In genomic region chr19:50476943-50477264, GRCh38 we compare ENCODE assay signal across 8 cellular contexts. TPM values are rescaled to one million over a fixed set of nuclear protein-coding genes. Genes with fewer than 3 reads are reported as not detected.
A peak's percentile ranks its signal among the peaks of the same experiment; 100 is the strongest.
DNase-seq lines count a peak whose midpoint lies in the region; ATAC-seq, FAIRE-seq and TF ChIP-seq lines count a peak whose summit lies in the region.

No MANE protein-coding gene starts in this region.

- in situ Hi-C loops in HepG2 (cut with HindIII; ENCODE audit: extremely low pct_ligation_motif_present, low pct_unique_long_range_greater_than_20kb) = no loop called here
- in situ Hi-C loops in mammary epithelial cell (cut with MboI; ENCODE audit: low sequenced_read_pairs in 2 of 2) = loop anchor here in 1 of 2 donors (5.0 kb wide), 1 partner anchor 100 kb away; the partner anchor contains the start of gene NR1H2

- H3K4me3 ChIP-seq in liver (ENCODE audit: low read depth in 1 of 3, low read length in 3 of 3) = peak overlapping the region; percentile 89 to 99 (median 94)
- no peak overlapping the region for H3K4me3 ChIP-seq in HepG2 (replicated peaks in 1 of 3; ENCODE audit: insufficient read depth in 1 of 3, low read depth in 2 of 3, low read length in 3 of 3)
- H3K4me3 ChIP-seq in mammary epithelial cell (replicated peaks in 1 of 3; ENCODE audit: insufficient read depth in 1 of 3, low read depth in 2 of 3, low read length in 3 of 3) = peak overlapping the region; percentile 80 to 96 (median 85)
- peak overlapping the region; percentile 92 to 95 for H3K4me3 ChIP-seq in mucosa of rectum (ENCODE audit: low read length in 2 of 2)
- peak overlapping the region; percentile 77 to 86 for H3K4me3 ChIP-seq in vagina

- H3K27ac ChIP-seq in liver (ENCODE audit: low read depth in 1 of 2, low read length in 2 of 2) = no peak overlapping the region
- no peak overlapping the region for H3K27ac ChIP-seq in HepG2 (ENCODE audit: extremely low read length, insufficient read depth, low read length)
- no peak overlapping the region for H3K27ac ChIP-seq in mammary epithelial cell (ENCODE audit: insufficient read depth, low read depth, low read length)
- peak overlapping the region; percentile 85 to 92 for H3K27ac ChIP-seq in mucosa of rectum (ENCODE audit: low read depth in 2 of 2, low read length in 2 of 2)
- no peak overlapping the region for H3K27ac ChIP-seq in vagina

- intact Hi-C loops in HepG2 (cut with micrococcal nuclease; ENCODE audit: unreplicated experiment) = no loop called here
- intact Hi-C loops in mammary epithelial cell (cut with micrococcal nuclease) = loop anchor here (1.0 kb wide), 3 partner anchors 34 to 120 kb away; partner anchors contain the start of genes JOSD2 and NR1H2
- intact Hi-C loops in vagina (cut with DNase I) = no loop called here

- H4K20me1 ChIP-seq in HepG2 (ENCODE audit: insufficient read depth, low read length) (no peaks in the 10 kb centered on the region), mammary epithelial cell (ENCODE audit: insufficient read depth, low read length) (no peaks in the 10 kb centered on the region)

- BruUV-seq in HepG2 (replicated peaks; lab: Mats Ljungman, UMichigan) (no TSS peak), mammary epithelial cell (replicated peaks; lab: Mats Ljungman, UMichigan) (TSS peak; percentile 78)

- ATAC-seq in HepG2 (no peak), GM21515 (IDR thresholded peaks at IDR 0.05; ENCODE audit: unreplicated experiment) (no peak), GM21619 (IDR thresholded peaks at IDR 0.05; ENCODE audit: unreplicated experiment) (no peak)

- CTCF ChIA-PET in HepG2 (lab: Yijun Ruan, JAX; ENCODE audit: low intra/inter-chr PET ratio, low total read pairs) (interaction anchor here (1.4 kb wide), 1 partner anchor 108 kb away, joined by 4 read pairs; no protein-coding TSS in a partner anchor), mammary epithelial cell (lab: Charles Lee; ENCODE audit: low non-redundant PET) (no interaction called here)

- H3K4me2 ChIP-seq in HepG2 (ENCODE audit: low read depth, low read length) (no peak overlapping the region), mammary epithelial cell (ENCODE audit: insufficient read depth, low read depth, low read length) (peak overlapping the region; percentile 76)

- TF ChIP-seq EP300 in HepG2 (IDR thresholded peaks at IDR 0.05; ENCODE audit: low read depth in 2 of 2, low read length in 2 of 2) (no peak), HepG2 (CRISPR knock-in tag; IDR thresholded peaks at IDR 0.05; ENCODE audit: borderline replicate concordance) (no peak)

- 23% methylated on average over 17 of the region's 17 CpGs for WGBS in liver
- 66% methylated on average over 17 of the region's 17 CpGs for WGBS in HepG2 (ENCODE audit: low lambda C conversion rate)
- 10% methylated on average over 15 of the region's 17 CpGs for whole genome bisulfite sequencing in mammary epithelial cell (ENCODE audit: low coverage, missing lambda C conversion rate)

- H3K27me3 ChIP-seq in liver (ENCODE audit: control insufficient read depth in 4 of 4, insufficient read depth in 4 of 4, low read length in 3 of 4) = no peaks in the 10 kb centered on the region
- H3K27me3 ChIP-seq in HepG2 (ENCODE audit: control insufficient read depth in 1 of 2, insufficient read depth in 2 of 2, low read length in 2 of 2) = peaks cover 3 to 4% of the 10 kb centered on the region in 2 experiments; a peak in 3 of 5 replicates
- H3K27me3 ChIP-seq in mammary epithelial cell (ENCODE audit: insufficient read depth, low read length) = no peaks in the 10 kb centered on the region
- no peaks in the 10 kb centered on the region for H3K27me3 ChIP-seq in mucosa of rectum (ENCODE audit: control insufficient read depth in 2 of 2, insufficient read depth in 2 of 2, low read length in 2 of 2)
- no peaks in the 10 kb centered on the region for H3K27me3 ChIP-seq in vagina

- TF ChIP-seq POLR2A in HepG2 (IDR thresholded peaks at IDR 0.05; ENCODE audit: insufficient read depth in 1 of 2, low read depth in 2 of 2, low read length in 2 of 2) = no peak
- TF ChIP-seq POLR2A in vagina (IDR thresholded peaks at IDR 0.05) = no peak

- TF ChIP-seq RAD21 in liver (IDR thresholded peaks at IDR 0.05) (no peak), HepG2 (CRISPR knock-in tag; IDR thresholded peaks at IDR 0.05) (no peak)

- no peak overlapping the region for H2AFZ ChIP-seq in HepG2 (ENCODE audit: low read length)
- peak overlapping the region; percentile 98 for H2AFZ ChIP-seq in mammary epithelial cell (ENCODE audit: low read depth, low read length)

- H3K9ac ChIP-seq in liver (ENCODE audit: low read depth in 1 of 2, low read length in 2 of 2) (peak overlapping the region in 1 of 2 donors; percentile 58), HepG2 (ENCODE audit: insufficient read depth, low read depth, low read length) (no peak overlapping the region), mammary epithelial cell (ENCODE audit: insufficient read depth, low read length) (no peak overlapping the region), mucosa of rectum (ENCODE audit: low read depth in 1 of 2, low read length in 2 of 2) (peak overlapping the region; percentile 92 to 94)

- no peak for FAIRE-seq in HepG2 (lab: Jason Lieb, UNC)

- dilution Hi-C loops in mammary epithelial cell (cut with HindIII; ENCODE audit: low sequenced_read_pairs) = loop anchor here (5.0 to 10.0 kb wide), 3 partner anchors 45 to 95 kb away; no protein-coding TSS in a partner anchor

- no peaks in the 10 kb centered on the region for H3K79me2 ChIP-seq in HepG2 (ENCODE audit: insufficient read depth, low read length)
- H3K79me2 ChIP-seq in mammary epithelial cell (ENCODE audit: insufficient read depth, low read length) = peaks cover 28% of the 10 kb centered on the region

- no peaks in the 10 kb centered on the region for H3K9me3 ChIP-seq in liver (ENCODE audit: control insufficient read depth in 4 of 4, low read length in 3 of 4)
- H3K9me3 ChIP-seq in HepG2 (ENCODE audit: low read length) = no peaks in the 10 kb centered on the region
- H3K9me3 ChIP-seq in mammary epithelial cell (replicated peaks; ENCODE audit: insufficient read depth, low read length) = no peaks in the 10 kb centered on the region
- H3K9me3 ChIP-seq in mucosa of rectum (ENCODE audit: control insufficient read depth in 2 of 2, low read length in 2 of 2) = no peaks in the 10 kb centered on the region
- H3K9me3 ChIP-seq in vagina = no peaks in the 10 kb centered on the region

- POLR2A ChIA-PET in HepG2 (lab: Yijun Ruan, JAX) = no interaction called here

- DNase-seq in HepG2 (ENCODE audit: low spot score) = no peak
- DNase-seq in mammary epithelial cell = no peak
- no peak for DNase-seq in vagina (ENCODE audit: extremely low spot score in 2 of 2)
- no peak for DNase-seq in OCI-M2 (lab: John Stamatoyannopoulos, UW; ENCODE audit: unreplicated experiment)

- peaks cover 7 to 27% (median 11%) of the 10 kb centered on the region in 4 donors for H3K36me3 ChIP-seq in liver (ENCODE audit: control insufficient read depth in 4 of 4, insufficient read depth in 3 of 4, low read depth in 1 of 4, low read length in 3 of 4)
- H3K36me3 ChIP-seq in HepG2 (replicated peaks in 1 of 2; ENCODE audit: control insufficient read depth in 1 of 2, insufficient read depth in 2 of 2, low read length in 2 of 2) = no peaks in the 10 kb centered on the region
- no peaks in the 10 kb centered on the region for H3K36me3 ChIP-seq in mammary epithelial cell (ENCODE audit: insufficient read depth, low read length)
- peaks cover 30% of the 10 kb centered on the region in 2 donors for H3K36me3 ChIP-seq in mucosa of rectum (ENCODE audit: control insufficient read depth in 2 of 2, insufficient read depth in 2 of 2, low read length in 2 of 2)
- peaks cover 0 to 28% of the 10 kb centered on the region in 2 donors for H3K36me3 ChIP-seq in vagina

- H3K4me1 ChIP-seq in liver (ENCODE audit: control insufficient read depth in 4 of 4, insufficient read depth in 4 of 4, low read length in 3 of 4) (peaks cover 4 to 19% (median 15%) of the 10 kb centered on the region in 4 donors), HepG2 (ENCODE audit: insufficient read depth, low read length) (no peaks in the 10 kb centered on the region), mammary epithelial cell (ENCODE audit: insufficient read depth, low read length) (peaks cover 7% of the 10 kb centered on the region), mucosa of rectum (ENCODE audit: control insufficient read depth in 2 of 2, insufficient read depth in 2 of 2, low read length in 2 of 2) (peaks cover 10 to 14% of the 10 kb centered on the region in 2 donors), vagina (peaks cover 22% of the 10 kb centered on the region)

- TF ChIP-seq CTCF in liver (IDR thresholded peaks at IDR 0.05; ENCODE audit: low read depth, low read length, missing input control) (no peak), HepG2 (CRISPR knock-in tag; IDR thresholded peaks at IDR 0.05) (no peak), mammary epithelial cell (conservative IDR thresholded peaks at IDR 0.05 in 1 of 2, IDR thresholded peaks at IDR 0.05 in 1 of 2; ENCODE audit: extremely low read depth in 1 of 2, insufficient read depth in 1 of 2, low read depth in 1 of 2, low read length in 2 of 2) (no peak), vagina (IDR thresholded peaks at IDR 0.05) (no peak)

RNA-seq across cellular contexts. Expression of gene GARIN5A, which starts 0.3 kb away (rescaled TPM):
- total RNA-seq in liver (under 1 TPM; 0.42 to 0.70 TPM), HepG2 (2016; rRNA removed; fragmentation: Illumina TruSeq; extraction: Trizol) (not detected in 2 replicates), mammary epithelial cell (1 to 10 TPM; 1.0 to 2.1 TPM), vagina (not detected)
- polyA plus RNA-seq in liver (1 to 10 TPM; 1.5 to 1.7 TPM), HepG2 (2011; rRNA removed) (not detected in 2 replicates), mammary epithelial cell (1.4 TPM)
- total RNA-seq in HepG2 (2016; cell fraction: cytosol; rRNA removed; fragmentation: Illumina TruSeq; extraction: Trizol; ENCODE audit: low read depth) = not detected in 2 replicates
- total RNA-seq in HepG2 (2016; cell fraction: insoluble cytoplasmic fraction; rRNA removed; fragmentation: Illumina TruSeq; extraction: Trizol) = not detected in 2 replicates
- not detected in 2 replicates for total RNA-seq in HepG2 (2016; cell fraction: membrane; rRNA removed; fragmentation: Illumina TruSeq; extraction: Trizol)
- not detected in 2 replicates for total RNA-seq in HepG2 (2016; cell fraction: nucleus; rRNA removed; fragmentation: Illumina TruSeq; extraction: Trizol)
- polyA plus RNA-seq in HepG2 (2011; cell fraction: cytosol; rRNA removed) = not detected in 2 replicates
- not detected in 2 replicates for polyA plus RNA-seq in HepG2 (2011; cell fraction: nucleus; rRNA removed)
- not detected in 2 replicates for polyA plus RNA-seq in HepG2 (2012)
- polyA plus RNA-seq in HepG2 (2016; cell fraction: cytosol; fragmentation: Illumina TruSeq; extraction: Trizol; ENCODE audit: low read depth) = not detected in 2 replicates
- not detected in 2 replicates for polyA plus RNA-seq in HepG2 (2016; cell fraction: insoluble cytoplasmic fraction; fragmentation: Illumina TruSeq; extraction: Trizol; ENCODE audit: low read depth)
- not detected in 2 replicates for polyA plus RNA-seq in HepG2 (2016; cell fraction: membrane; fragmentation: Illumina TruSeq; extraction: Trizol; ENCODE audit: low read depth)
- not detected in 2 replicates for polyA plus RNA-seq in HepG2 (2016; cell fraction: nucleus; fragmentation: Illumina TruSeq; extraction: Trizol; ENCODE audit: insufficient read depth, low read depth)
- 5.1 TPM in 1 of 2 replicates, not detected in the other for polyA minus RNA-seq in HepG2 (2011; rRNA and poly(A)+ RNA removed; ENCODE audit: low replicate concordance)
- polyA minus RNA-seq in HepG2 (2011; cell fraction: cytosol; rRNA and poly(A)+ RNA removed) = not detected in 2 replicates
- polyA minus RNA-seq in HepG2 (2011; cell fraction: nucleus; rRNA and poly(A)+ RNA removed) = not detected in 2 replicates
- 5.2 TPM for polyA minus RNA-seq in mammary epithelial cell

RNA-seq across cellular contexts. Expression of gene EMC10, which starts 0.6 kb away (rescaled TPM):
- 10 to 100 TPM; 33.5 to 47.5 TPM for total RNA-seq in liver
- polyA plus RNA-seq in liver = 100 to 1,000 TPM in 1 of 2 donors, 10 to 100 TPM in 1; 17.1 to 132 TPM
- total RNA-seq in HepG2 (2016; rRNA removed; fragmentation: Illumina TruSeq; extraction: Trizol) = not detected in 2 replicates
- total RNA-seq in HepG2 (2016; cell fraction: cytosol; rRNA removed; fragmentation: Illumina TruSeq; extraction: Trizol; ENCODE audit: low read depth) = not detected in 2 replicates
- total RNA-seq in HepG2 (2016; cell fraction: insoluble cytoplasmic fraction; rRNA removed; fragmentation: Illumina TruSeq; extraction: Trizol) = not detected in 2 replicates
- not detected in 2 replicates for total RNA-seq in HepG2 (2016; cell fraction: membrane; rRNA removed; fragmentation: Illumina TruSeq; extraction: Trizol)
- total RNA-seq in HepG2 (2016; cell fraction: nucleus; rRNA removed; fragmentation: Illumina TruSeq; extraction: Trizol) = not detected in 2 replicates
- not detected in 2 replicates for polyA plus RNA-seq in HepG2 (2011; rRNA removed)
- 0.04 TPM in 1 of 2 replicates, not detected in the other for polyA plus RNA-seq in HepG2 (2011; cell fraction: cytosol; rRNA removed)
- polyA plus RNA-seq in HepG2 (2011; cell fraction: nucleus; rRNA removed) = 0.19 TPM in 1 of 2 replicates, not detected in the other
- not detected in 2 replicates for polyA plus RNA-seq in HepG2 (2012)
- not detected in 2 replicates for polyA plus RNA-seq in HepG2 (2016; cell fraction: cytosol; fragmentation: Illumina TruSeq; extraction: Trizol; ENCODE audit: low read depth)
- polyA plus RNA-seq in HepG2 (2016; cell fraction: insoluble cytoplasmic fraction; fragmentation: Illumina TruSeq; extraction: Trizol; ENCODE audit: low read depth) = not detected in 2 replicates
- not detected in 2 replicates for polyA plus RNA-seq in HepG2 (2016; cell fraction: membrane; fragmentation: Illumina TruSeq; extraction: Trizol; ENCODE audit: low read depth)
- polyA plus RNA-seq in HepG2 (2016; cell fraction: nucleus; fragmentation: Illumina TruSeq; extraction: Trizol; ENCODE audit: insufficient read depth, low read depth) = not detected in 2 replicates
- 0.06 and 36.3 TPM in 2 replicates for polyA minus RNA-seq in HepG2 (2011; rRNA and poly(A)+ RNA removed; ENCODE audit: low replicate concordance)
- 0.69 and 2.2 TPM in 2 replicates for polyA minus RNA-seq in HepG2 (2011; cell fraction: cytosol; rRNA and poly(A)+ RNA removed)
- 0.25 and 1.0 TPM in 2 replicates for polyA minus RNA-seq in HepG2 (2011; cell fraction: nucleus; rRNA and poly(A)+ RNA removed)
- total RNA-seq in mammary epithelial cell = 10 to 100 TPM; 53.8 to 77.1 TPM
- polyA plus RNA-seq in mammary epithelial cell = 41.8 TPM
- 7.1 TPM for polyA minus RNA-seq in mammary epithelial cell
- total RNA-seq in vagina = 33.1 TPM

RNA-seq across cellular contexts. Expression of gene JOSD2, which starts 34.1 kb away (rescaled TPM):
- 1 to 10 TPM; 6.6 to 9.8 TPM for total RNA-seq in liver
- 10 to 100 TPM; 30.2 to 32.9 TPM for polyA plus RNA-seq in liver
- 2.0 and 2.3 TPM in 2 replicates for total RNA-seq in HepG2 (2016; rRNA removed; fragmentation: Illumina TruSeq; extraction: Trizol)
- total RNA-seq in HepG2 (2016; cell fraction: cytosol; rRNA removed; fragmentation: Illumina TruSeq; extraction: Trizol; ENCODE audit: low read depth) = 2.6 and 3.1 TPM in 2 replicates
- 3.2 and 3.4 TPM in 2 replicates for total RNA-seq in HepG2 (2016; cell fraction: insoluble cytoplasmic fraction; rRNA removed; fragmentation: Illumina TruSeq; extraction: Trizol)
- total RNA-seq in HepG2 (2016; cell fraction: membrane; rRNA removed; fragmentation: Illumina TruSeq; extraction: Trizol) = 3.4 and 3.5 TPM in 2 replicates
- total RNA-seq in HepG2 (2016; cell fraction: nucleus; rRNA removed; fragmentation: Illumina TruSeq; extraction: Trizol) = 0.56 and 1.7 TPM in 2 replicates
- polyA plus RNA-seq in HepG2 (2011; rRNA removed) = 4.1 and 5.2 TPM in 2 replicates
- polyA plus RNA-seq in HepG2 (2011; cell fraction: cytosol; rRNA removed) = 4.6 and 10.0 TPM in 2 replicates
- 6.9 and 8.9 TPM in 2 replicates for polyA plus RNA-seq in HepG2 (2011; cell fraction: nucleus; rRNA removed)
- 1.6 and 3.0 TPM in 2 replicates for polyA plus RNA-seq in HepG2 (2012)
- polyA plus RNA-seq in HepG2 (2016; cell fraction: cytosol; fragmentation: Illumina TruSeq; extraction: Trizol; ENCODE audit: low read depth) = 3.7 and 4.0 TPM in 2 replicates
- 2.9 and 3.0 TPM in 2 replicates for polyA plus RNA-seq in HepG2 (2016; cell fraction: insoluble cytoplasmic fraction; fragmentation: Illumina TruSeq; extraction: Trizol; ENCODE audit: low read depth)
- 4.1 and 4.4 TPM in 2 replicates for polyA plus RNA-seq in HepG2 (2016; cell fraction: membrane; fragmentation: Illumina TruSeq; extraction: Trizol; ENCODE audit: low read depth)
- 2.7 and 4.3 TPM in 2 replicates for polyA plus RNA-seq in HepG2 (2016; cell fraction: nucleus; fragmentation: Illumina TruSeq; extraction: Trizol; ENCODE audit: insufficient read depth, low read depth)
- 2.9 and 4.4 TPM in 2 replicates for polyA minus RNA-seq in HepG2 (2011; rRNA and poly(A)+ RNA removed; ENCODE audit: low replicate concordance)
- polyA minus RNA-seq in HepG2 (2011; cell fraction: cytosol; rRNA and poly(A)+ RNA removed) = 2.6 TPM in 1 of 2 replicates, not detected in the other
- 1.9 and 2.2 TPM in 2 replicates for polyA minus RNA-seq in HepG2 (2011; cell fraction: nucleus; rRNA and poly(A)+ RNA removed)
- 10 to 100 TPM; 17.3 to 71.1 TPM for total RNA-seq in mammary epithelial cell
- polyA plus RNA-seq in mammary epithelial cell = 41.6 TPM
- 1.4 TPM for polyA minus RNA-seq in mammary epithelial cell
- total RNA-seq in vagina = 60.9 TPM

RNA-seq across cellular contexts. Expression of gene ASPDH, which starts 36.8 kb away (rescaled TPM):
- total RNA-seq in liver (10 to 100 TPM in 1 of 2 donors, 1 to 10 TPM in 1; 7.3 to 11.6 TPM), HepG2 (2016; rRNA removed; fragmentation: Illumina TruSeq; extraction: Trizol) (1.1 and 2.2 TPM in 2 replicates), mammary epithelial cell (not detected), vagina (not detected)
- polyA plus RNA-seq in liver (10 to 100 TPM; 62.6 to 82.0 TPM), HepG2 (2011; rRNA removed) (3.3 and 4.0 TPM in 2 replicates), mammary epithelial cell (not detected)
- 1.4 and 2.5 TPM in 2 replicates for total RNA-seq in HepG2 (2016; cell fraction: cytosol; rRNA removed; fragmentation: Illumina TruSeq; extraction: Trizol; ENCODE audit: low read depth)
- 1.4 and 2.5 TPM in 2 replicates for total RNA-seq in HepG2 (2016; cell fraction: insoluble cytoplasmic fraction; rRNA removed; fragmentation: Illumina TruSeq; extraction: Trizol)
- 1.4 and 1.7 TPM in 2 replicates for total RNA-seq in HepG2 (2016; cell fraction: membrane; rRNA removed; fragmentation: Illumina TruSeq; extraction: Trizol)
- 1.7 and 2.8 TPM in 2 replicates for total RNA-seq in HepG2 (2016; cell fraction: nucleus; rRNA removed; fragmentation: Illumina TruSeq; extraction: Trizol)
- 2.0 and 2.9 TPM in 2 replicates for polyA plus RNA-seq in HepG2 (2011; cell fraction: cytosol; rRNA removed)
- polyA plus RNA-seq in HepG2 (2011; cell fraction: nucleus; rRNA removed) = 18.4 and 19.8 TPM in 2 replicates
- polyA plus RNA-seq in HepG2 (2012) = 4.3 and 4.8 TPM in 2 replicates
- 2.7 and 3.3 TPM in 2 replicates for polyA plus RNA-seq in HepG2 (2016; cell fraction: cytosol; fragmentation: Illumina TruSeq; extraction: Trizol; ENCODE audit: low read depth)
- 1.4 and 1.8 TPM in 2 replicates for polyA plus RNA-seq in HepG2 (2016; cell fraction: insoluble cytoplasmic fraction; fragmentation: Illumina TruSeq; extraction: Trizol; ENCODE audit: low read depth)
- polyA plus RNA-seq in HepG2 (2016; cell fraction: membrane; fragmentation: Illumina TruSeq; extraction: Trizol; ENCODE audit: low read depth) = 2.6 and 2.7 TPM in 2 replicates
- polyA plus RNA-seq in HepG2 (2016; cell fraction: nucleus; fragmentation: Illumina TruSeq; extraction: Trizol; ENCODE audit: insufficient read depth, low read depth) = 1.6 and 6.8 TPM in 2 replicates
- 1.3 TPM in 1 of 2 replicates, not detected in the other for polyA minus RNA-seq in HepG2 (2011; rRNA and poly(A)+ RNA removed; ENCODE audit: low replicate concordance)
- 0.79 and 2.3 TPM in 2 replicates for polyA minus RNA-seq in HepG2 (2011; cell fraction: cytosol; rRNA and poly(A)+ RNA removed)
- 0.64 and 2.4 TPM in 2 replicates for polyA minus RNA-seq in HepG2 (2011; cell fraction: nucleus; rRNA and poly(A)+ RNA removed)
- polyA minus RNA-seq in mammary epithelial cell = not detected

RNA-seq across cellular contexts. Expression of gene MYBPC2, which starts 44.2 kb away (rescaled TPM):
- total RNA-seq in liver = under 1 TPM in 1 of 2 donors, not detected in 1; under 0.01 TPM
- polyA plus RNA-seq in liver = not detected
- 0.67 TPM in 1 of 2 replicates, not detected in the other for total RNA-seq in HepG2 (2016; rRNA removed; fragmentation: Illumina TruSeq; extraction: Trizol)
- total RNA-seq in HepG2 (2016; cell fraction: cytosol; rRNA removed; fragmentation: Illumina TruSeq; extraction: Trizol; ENCODE audit: low read depth) = not detected in 2 replicates
- total RNA-seq in HepG2 (2016; cell fraction: insoluble cytoplasmic fraction; rRNA removed; fragmentation: Illumina TruSeq; extraction: Trizol) = not detected in 2 replicates
- not detected in 2 replicates for total RNA-seq in HepG2 (2016; cell fraction: membrane; rRNA removed; fragmentation: Illumina TruSeq; extraction: Trizol)
- not detected in 2 replicates for total RNA-seq in HepG2 (2016; cell fraction: nucleus; rRNA removed; fragmentation: Illumina TruSeq; extraction: Trizol)
- 0.01 TPM in 1 of 2 replicates, not detected in the other for polyA plus RNA-seq in HepG2 (2011; rRNA removed)
- polyA plus RNA-seq in HepG2 (2011; cell fraction: cytosol; rRNA removed) = 0.01 and 0.03 TPM in 2 replicates
- 0.05 and 0.24 TPM in 2 replicates for polyA plus RNA-seq in HepG2 (2011; cell fraction: nucleus; rRNA removed)
- polyA plus RNA-seq in HepG2 (2012) = not detected in 2 replicates
- polyA plus RNA-seq in HepG2 (2016; cell fraction: cytosol; fragmentation: Illumina TruSeq; extraction: Trizol; ENCODE audit: low read depth) = not detected in 2 replicates
- polyA plus RNA-seq in HepG2 (2016; cell fraction: insoluble cytoplasmic fraction; fragmentation: Illumina TruSeq; extraction: Trizol; ENCODE audit: low read depth) = not detected in 2 replicates
- not detected in 2 replicates for polyA plus RNA-seq in HepG2 (2016; cell fraction: membrane; fragmentation: Illumina TruSeq; extraction: Trizol; ENCODE audit: low read depth)
- polyA plus RNA-seq in HepG2 (2016; cell fraction: nucleus; fragmentation: Illumina TruSeq; extraction: Trizol; ENCODE audit: insufficient read depth, low read depth) = not detected in 2 replicates
- polyA minus RNA-seq in HepG2 (2011; rRNA and poly(A)+ RNA removed; ENCODE audit: low replicate concordance) = not detected in 2 replicates
- polyA minus RNA-seq in HepG2 (2011; cell fraction: cytosol; rRNA and poly(A)+ RNA removed) = not detected in 2 replicates
- polyA minus RNA-seq in HepG2 (2011; cell fraction: nucleus; rRNA and poly(A)+ RNA removed) = not detected in 2 replicates
- not detected for total RNA-seq in mammary epithelial cell
- not detected for polyA plus RNA-seq in mammary epithelial cell
- not detected for polyA minus RNA-seq in mammary epithelial cell
- total RNA-seq in vagina = not detected

Comparison
In these comparisons a context has a peak if more than half of its experiments do, and no peak if none do; other contexts are left out.
1. H3K4me3 ChIP-seq: peak in liver (3 of 3), mammary epithelial cell (3 of 3), mucosa of rectum (2 of 2) and vagina (2 of 2); none in HepG2 (0 of 3).
2. RNA of gene EMC10, which starts 0.6 kb away (total RNA-seq): 53.8 to 77.1 TPM in mammary epithelial cell, 33.5 to 47.5 TPM in liver and 33.1 TPM in vagina (single experiment); not detected in HepG2; every median in the first group is over 10 times any median in the second.
3. H3K27ac ChIP-seq: peak in mucosa of rectum (2 of 2); none in liver (0 of 2), HepG2 (single experiment), mammary epithelial cell (single experiment) and vagina (single experiment).
4. H3K9ac ChIP-seq: peak in mucosa of rectum (2 of 2); none in HepG2 (single experiment) and mammary epithelial cell (single experiment).